30 cellular contexts compared by ENCODE assay signal in genomic region chr4:9983211-9983610, GRCh38.
"Had no signal": no experiment of that assay in that cellular context is flagged by ENCODE, and none has a peak within 500 bp of the region (broad histone marks: within the 10 kb centered on the region; RNA-seq: fewer than 3 reads in every experiment).

No MANE protein-coding gene starts in this region.

- ATAC-seq: activated CD4-positive, alpha-beta T cell treated with anti-CD3 and anti-CD28 coated beads for 36 hours; activated CD8-positive, alpha-beta T cell treated with anti-CD3 and anti-CD28 coated beads, Interleukin-2, amount 10 ng/mL, durations not matched to agents 7 days and 5 days; activated T-cell treated with anti-CD3 and anti-CD28 coated beads, Interleukin-2, amount 50 U/mL, for 4 hours; activated T-helper 17 cell treated with anti-CD3 and anti-CD28 coated beads, Interleukin-2, amount 50 U/mL, for 72 hours; esophagus mucosa; foreskin keratinocyte; gastrocnemius medialis; T-helper 17 cell had no signal

- H3K36me3 ChIP-seq: brain microvascular endothelial cell, gastrocnemius medialis had no signal

- H3K9me3 Mint-ChIP-seq: activated T-helper 17 cell treated with anti-CD3 and anti-CD28 coated beads, Interleukin-2, amount 50 U/mL, for 72 hours; dendritic cell treated with granulocyte-macrophage colony-stimulating factor and Interleukin-4, amounts not matched to agents 40 ng/mL and 50 ng/mL, for 4 days; endodermal cell had no signal

- H3K27ac Mint-ChIP-seq: activated CD4-positive, alpha-beta memory T cell treated with anti-CD3 and anti-CD28 coated beads for 36 hours; activated CD4-positive, alpha-beta T cell treated with anti-CD3 and anti-CD28 coated beads for 36 hours; activated CD4-positive, alpha-beta T cell treated with anti-CD3 and anti-CD28 coated beads, Interleukin-2, amount 10 ng/mL, durations not matched to agents 24 days and 14 days; activated CD8-positive, alpha-beta T cell treated with anti-CD3 and anti-CD28 coated beads, Interleukin-2, amount 10 ng/mL, durations not matched to agents 7 days and 5 days; activated naive CD8-positive, alpha-beta T cell; activated T-helper 17 cell treated with anti-CD3 and anti-CD28 coated beads, Interleukin-2, amount 50 U/mL, for 72 hours; dendritic cell treated with granulocyte-macrophage colony-stimulating factor and Interleukin-4, amounts not matched to agents 40 ng/mL and 50 ng/mL, for 4 days; endodermal cell; T-helper 17 cell; T-helper 2 cell treated with Interferon-gamma antibody and Interleukin-4, amounts not matched to agents 5 μg/mL and 100 μg/mL, for 36 hours had no signal

- H3K4me1 ChIP-seq: foreskin keratinocyte, gastrocnemius medialis had no signal

- H3K4me3 ChIP-seq: coronary artery, dorsolateral prefrontal cortex, gastrocnemius medialis had no signal

- H3K4me3 Mint-ChIP-seq: activated CD4-positive, alpha-beta memory T cell treated with anti-CD3 and anti-CD28 coated beads for 36 hours; activated CD4-positive, alpha-beta T cell treated with anti-CD3 and anti-CD28 coated beads for 36 hours; activated CD4-positive, alpha-beta T cell treated with anti-CD3 and anti-CD28 coated beads, Interleukin-2, amount 10 ng/mL, durations not matched to agents 24 days and 14 days; activated CD8-positive, alpha-beta T cell treated with anti-CD3 and anti-CD28 coated beads, Interleukin-2, amount 10 ng/mL, durations not matched to agents 7 days and 5 days; activated naive CD8-positive, alpha-beta T cell; activated T-cell treated with anti-CD3 and anti-CD28 coated beads, Interleukin-2, amount 50 U/mL, for 4 hours; activated T-helper 17 cell treated with anti-CD3 and anti-CD28 coated beads, Interleukin-2, amount 50 U/mL, for 72 hours; central memory CD8-positive, alpha-beta T cell; dendritic cell treated with granulocyte-macrophage colony-stimulating factor and Interleukin-4, amounts not matched to agents 40 ng/mL and 50 ng/mL, for 4 days; endodermal cell; T-helper 17 cell; T-helper 2 cell treated with Interferon-gamma antibody and Interleukin-4, amounts not matched to agents 5 μg/mL and 100 μg/mL, for 36 hours had no signal

- H3K27me3 Mint-ChIP-seq: activated CD4-positive, alpha-beta memory T cell treated with anti-CD3 and anti-CD28 coated beads for 36 hours; activated CD4-positive, alpha-beta T cell treated with anti-CD3 and anti-CD28 coated beads for 36 hours; activated naive CD8-positive, alpha-beta T cell; activated T-helper 17 cell treated with anti-CD3 and anti-CD28 coated beads, Interleukin-2, amount 50 U/mL, for 72 hours; central memory CD8-positive, alpha-beta T cell; dendritic cell treated with granulocyte-macrophage colony-stimulating factor and Interleukin-4, amounts not matched to agents 40 ng/mL and 50 ng/mL, for 4 days; T-helper 17 cell had no signal

- H3K9me3 ChIP-seq: gastrocnemius medialis had no signal

- H3K27me3 ChIP-seq: brain microvascular endothelial cell, dorsolateral prefrontal cortex, foreskin keratinocyte, gastrocnemius medialis had no signal

- DNase-seq: activated CD4-positive, alpha-beta memory T cell treated with anti-CD3 and anti-CD28 coated beads for 36 hours; activated CD4-positive, alpha-beta T cell treated with anti-CD3 and anti-CD28 coated beads for 36 hours; activated CD4-positive, alpha-beta T cell treated with anti-CD3 and anti-CD28 coated beads, Interleukin-2, amount 10 ng/mL, durations not matched to agents 24 days and 14 days; activated CD4-positive, CD25-positive, alpha-beta regulatory T cell; activated CD4-positive, CD25-positive, alpha-beta regulatory T cell treated with anti-CD3 and anti-CD28 coated beads, Interleukin-2, amount 50 U/mL, for 72 hours; activated CD8-positive, alpha-beta T cell treated with anti-CD3 and anti-CD28 coated beads, Interleukin-2, amount 10 ng/mL, durations not matched to agents 7 days and 5 days; activated effector memory CD4-positive, alpha-beta T cell treated with Interleukin-2 at 50 U/mL for 16 hours; activated gamma-delta T cell treated with Interleukin-2 at 50 U/mL for 16 hours; activated naive CD4-positive, alpha-beta T cell treated with anti-CD3 and anti-CD28 coated beads, Interleukin-2, amount 50 U/mL, for 16 hours; activated naive CD4-positive, alpha-beta T cell treated with Interleukin-2 at 50 U/mL for 16 hours; activated T-cell treated with anti-CD3 and anti-CD28 coated beads, Interleukin-2, amount 50 U/mL, for 4 hours; amniotic stem cell; anterior cingulate cortex; brain microvascular endothelial cell; dorsolateral prefrontal cortex; effector memory CD4-positive, alpha-beta T cell; endodermal cell; foreskin keratinocyte; gastrocnemius medialis; glutamatergic neuron; T-helper 1 cell; T-helper 17 cell; T1000 had no signal

- H3K27ac ChIP-seq: brain microvascular endothelial cell, coronary artery, dorsolateral prefrontal cortex, foreskin keratinocyte, gastrocnemius medialis had no signal

- H3K4me1 Mint-ChIP-seq: activated CD4-positive, alpha-beta T cell treated with anti-CD3 and anti-CD28 coated beads for 36 hours; activated CD4-positive, alpha-beta T cell treated with anti-CD3 and anti-CD28 coated beads, Interleukin-2, amount 10 ng/mL, durations not matched to agents 24 days and 14 days; activated T-helper 17 cell treated with anti-CD3 and anti-CD28 coated beads, Interleukin-2, amount 50 U/mL, for 72 hours; central memory CD8-positive, alpha-beta T cell; T-helper 17 cell had no signal
